ENCODE assay signal across 8 cellular contexts in the genomic region with DNA sequence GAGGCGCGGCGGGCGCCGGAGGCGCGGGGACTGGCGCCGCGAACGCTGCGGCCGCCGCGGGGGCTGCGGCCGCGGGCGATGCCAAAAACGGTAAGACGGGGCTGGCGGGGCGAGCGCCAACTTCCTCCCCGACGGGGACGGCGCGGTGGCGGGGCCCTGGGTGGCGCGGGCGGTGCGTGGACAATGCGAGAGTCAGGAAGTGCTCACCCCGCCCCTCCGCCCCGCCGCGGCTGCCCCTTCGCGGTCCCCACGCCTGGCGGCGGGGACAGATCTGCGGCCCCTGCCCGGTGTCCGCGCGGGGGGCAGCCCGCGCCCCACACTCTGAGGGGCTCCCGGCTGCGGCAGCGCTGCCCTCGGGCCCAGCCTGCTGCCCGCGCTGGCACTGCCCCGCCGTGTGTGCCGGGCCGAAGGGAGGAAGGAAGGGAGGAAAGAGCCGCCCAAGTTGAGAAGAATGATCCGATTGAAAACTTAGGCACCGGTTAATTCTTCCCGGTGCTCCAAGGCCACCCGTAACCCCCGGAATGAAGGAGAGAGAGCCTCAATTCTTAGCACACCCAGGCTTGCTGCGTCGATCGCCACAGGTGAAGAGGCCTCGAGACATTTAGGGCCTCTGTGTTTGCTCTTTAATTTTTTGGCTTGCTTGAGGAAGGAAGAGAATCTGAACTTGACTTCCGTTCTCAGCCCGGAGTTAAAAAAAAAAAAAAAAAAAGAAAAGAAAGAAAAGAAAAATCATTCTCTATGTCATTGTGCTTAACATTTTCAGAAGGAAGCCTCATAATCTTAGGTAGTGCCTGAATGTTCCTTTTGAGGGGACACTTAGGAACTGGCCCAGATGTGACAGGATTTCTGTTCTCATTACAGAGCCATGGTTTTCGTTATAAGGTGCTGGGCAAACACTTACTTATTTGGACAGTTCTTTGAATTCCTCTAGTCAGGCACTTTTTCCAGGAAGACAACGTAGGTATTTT. TPM values are rescaled to one million over a fixed set of nuclear protein-coding genes. Genes with fewer than 3 reads are reported as not detected.
DNase-seq lines count a peak whose midpoint lies in the region; ATAC-seq and TF ChIP-seq lines count a peak whose summit lies in the region.

No MANE protein-coding gene starts in this region.

- H3K27ac ChIP-seq in ectodermal cell (ENCODE audit: insufficient read depth, low read depth, low read length, poor library complexity, severe bottlenecking) (no peak overlapping the region), lower lobe of right lung (peak overlapping the region; percentile 95)

- H3K4me1 ChIP-seq in ES-I3 (ENCODE audit: insufficient read depth, low read length): no peaks in the 10 kb centered on the region
- H3K4me1 ChIP-seq in ectodermal cell (ENCODE audit: control insufficient read depth, insufficient read depth, low read length): no peaks in the 10 kb centered on the region
- peaks cover 51% of the 10 kb centered on the region for H3K4me1 ChIP-seq in lower lobe of right lung

- WGBS in ectodermal cell, 2 experiments: 3% methylated on average over 74 to 76 of the region's 76 CpGs

- H3K9me3 ChIP-seq in ES-I3 (ENCODE audit: control insufficient read depth, insufficient read depth, low read length): no peaks in the 10 kb centered on the region
- no peaks in the 10 kb centered on the region for H3K9me3 ChIP-seq in ectodermal cell (ENCODE audit: control insufficient read depth, low read length)
- H3K9me3 ChIP-seq in lower lobe of right lung: no peaks in the 10 kb centered on the region

- no peaks in the 10 kb centered on the region for H3K36me3 ChIP-seq in ES-I3 (ENCODE audit: insufficient read depth, low read length)
- H3K36me3 ChIP-seq in ectodermal cell (ENCODE audit: control insufficient read depth, insufficient read depth, low read length): no peaks in the 10 kb centered on the region
- no peaks in the 10 kb centered on the region for H3K36me3 ChIP-seq in lower lobe of right lung

- ATAC-seq in GM21786 (IDR thresholded peaks at IDR 0.05; ENCODE audit: unreplicated experiment) (peak; percentile 28), lower lobe of right lung (peak; percentile 64 to 65)

- DNase-seq in LNCaP clone FGC (ENCODE audit: low read depth) (no peak), lower lobe of right lung (peak; percentile 87), cortex of kidney (lab: John Stamatoyannopoulos, UW) (no peak)
- DNase-seq in activated CD4-positive, alpha-beta T cell treated with anti-CD3 and anti-CD28 coated beads for 48 hours: peak; percentile 67
- peak; percentile 27 to 34 for DNase-seq in stimulated activated CD8-positive, alpha-beta memory T cell treated with anti-CD3 and anti-CD28 coated beads, Interleukin-7, amount 100 ng/mL, for 1 hour (ENCODE audit: low read depth in 2 of 2)

- H3K27me3 ChIP-seq in ectodermal cell (ENCODE audit: control insufficient read depth, insufficient read depth, low read length, poor library complexity, severe bottlenecking) (peaks cover 12% of the 10 kb centered on the region), lower lobe of right lung (ENCODE audit: low read depth) (no peaks in the 10 kb centered on the region)

- H3K9ac ChIP-seq in ES-I3 (ENCODE audit: low read depth, low read length): peak overlapping the region; percentile 70

- intact Hi-C loops in lower lobe of right lung (cut with DNase I): no loop called here

- H3K4me3 ChIP-seq in LNCaP clone FGC (ENCODE audit: low read depth, low read length) (peak overlapping the region; percentile 68), ectodermal cell (ENCODE audit: insufficient read depth, low read depth, low read length) (peak overlapping the region; percentile 77), lower lobe of right lung (peak overlapping the region; percentile 73)

- TF ChIP-seq CTCF in LNCaP clone FGC (IDR thresholded peaks at IDR 0.05; ENCODE audit: control insufficient read depth, extremely low read depth, insufficient read depth): peak; percentile 12; the same call in 1 of the 2 replicates
- no peak for TF ChIP-seq CTCF in lower lobe of right lung (IDR thresholded peaks at IDR 0.05)

RNA-seq across cellular contexts. Expression of gene HECA, which starts 1.0 kb away (rescaled TPM):
- 8.1 TPM for polyA plus RNA-seq in ectodermal cell (2013, experiment 1 of 4)
- polyA plus RNA-seq in ectodermal cell (2013, experiment 2 of 4): 7.2 TPM
- polyA plus RNA-seq in ectodermal cell (2013, experiment 3 of 4): 6.7 TPM
- 6.0 TPM for polyA plus RNA-seq in ectodermal cell (2013, experiment 4 of 4)
- total RNA-seq in lower lobe of right lung: 53.1 TPM

Comparison
In these comparisons a context has a peak if more than half of its experiments do, and no peak if none do; other contexts are left out.
1. DNase-seq: peak in activated CD4-positive, alpha-beta T cell treated with anti-CD3 and anti-CD28 coated beads for 48 hours (single experiment), lower lobe of right lung (single experiment) and stimulated activated CD8-positive, alpha-beta memory T cell treated with anti-CD3 and anti-CD28 coated beads, Interleukin-7, amount 100 ng/mL, for 1 hour (2 of 2); none in LNCaP clone FGC (single experiment) and cortex of kidney (single experiment).
2. Peak in every context shown above with its lines, with median percentiles within 50 percentile points of each other: H3K4me3 ChIP-seq.